20 cellular contexts compared by ENCODE assay signal in genomic region chr1:220807726-220808125, GRCh38. TPM values are rescaled to one million over a fixed set of nuclear protein-coding genes. Genes with fewer than 3 reads are reported as not detected.
DNase-seq lines count a peak whose midpoint lies in the region; ATAC-seq, FAIRE-seq and TF ChIP-seq lines count a peak whose summit lies in the region.
"Had no signal": no experiment of that assay in that cellular context is flagged by ENCODE, and none has a peak within 500 bp of the region (broad histone marks: within the 10 kb centered on the region; RNA-seq: fewer than 3 reads in every experiment).

No MANE protein-coding gene starts in this region.

- H3K27me3 ChIP-seq in mammary epithelial cell (ENCODE audit: insufficient read depth, low read length) (no peaks in the 10 kb centered on the region), muscle layer of colon (ENCODE audit: control insufficient read depth in 1 of 2, insufficient read depth in 2 of 2, low read length in 2 of 2) (no peaks in the 10 kb centered on the region), sigmoid colon (no peaks in the 10 kb centered on the region)
- H3K27me3 ChIP-seq: BLaER1 had no signal

- H3K27me3 Mint-ChIP-seq in MCF 10A (ENCODE audit: insufficient read depth, unreplicated experiment) = no peaks in the 10 kb centered on the region

- no peak for TF ChIP-seq POLR2A in sigmoid colon (IDR thresholded peaks at IDR 0.05)

- H3K4me3 ChIP-seq in mammary epithelial cell (replicated peaks in 1 of 3; ENCODE audit: insufficient read depth in 1 of 3, low read depth in 2 of 3, low read length in 3 of 3) (no peak overlapping the region), muscle layer of colon (ENCODE audit: low read depth in 1 of 2, low read length in 2 of 2) (no peak overlapping the region), sigmoid colon (no peak overlapping the region)
- H3K4me3 ChIP-seq: BLaER1 had no signal

- intact Hi-C loops in mammary epithelial cell (cut with micrococcal nuclease) = no loop called here
- intact Hi-C loops in MCF 10A (cut with micrococcal nuclease) = no loop called here
- intact Hi-C loops in sigmoid colon (cut with DNase I) = no loop called here

- DNase-seq in mammary epithelial cell (no peak), MCF 10A (ENCODE audit: unreplicated experiment) (no peak), sigmoid colon (no peak), RCC 7860 (ENCODE audit: low spot score) (no peak), NCI-H2171 (lab: John Stamatoyannopoulos, UW) (no peak)
- DNase-seq: 8988T; CD4-positive, alpha-beta memory T cell; DMS153; DMS79; GDM1; GOT3; H7; HFFc6 had no signal

- ATAC-seq in esophagus mucosa = no peak
- ATAC-seq: HCT116 had no signal

- H3K36me3 Mint-ChIP-seq in MCF 10A (ENCODE audit: insufficient read depth, unreplicated experiment) = no peaks in the 10 kb centered on the region
- H3K36me3 Mint-ChIP-seq: CD4-positive, alpha-beta memory T cell had no signal

- FAIRE-seq in RCC 7860 (lab: Jason Lieb, UNC) = no peak
- FAIRE-seq: GM12892 had no signal

- H3K27ac ChIP-seq in mammary epithelial cell (ENCODE audit: insufficient read depth, low read depth, low read length) (no peak overlapping the region), muscle layer of colon (ENCODE audit: low read depth, low read length) (peak overlapping the region; percentile 83), sigmoid colon (peak overlapping the region in 3 of 4 donors; percentile 64 to 77 (median 68))
- H3K27ac ChIP-seq: BLaER1 had no signal

- dilution Hi-C loops in mammary epithelial cell (cut with HindIII; ENCODE audit: low sequenced_read_pairs) = no loop called here

- H2AFZ ChIP-seq in mammary epithelial cell (ENCODE audit: low read depth, low read length) = peak overlapping the region; percentile 82

- no peak for TF ChIP-seq CTCF in mammary epithelial cell (conservative IDR thresholded peaks at IDR 0.05 in 1 of 2, IDR thresholded peaks at IDR 0.05 in 1 of 2; ENCODE audit: extremely low read depth in 1 of 2, insufficient read depth in 1 of 2, low read depth in 1 of 2, low read length in 2 of 2)
- TF ChIP-seq CTCF in MCF 10A (IDR thresholded peaks at IDR 0.05; ENCODE audit: unreplicated experiment) = no peak
- TF ChIP-seq CTCF in sigmoid colon (IDR thresholded peaks at IDR 0.05) = no peak

- no TSS peak for BruUV-seq in mammary epithelial cell (replicated peaks; lab: Mats Ljungman, UMichigan)
- no TSS peak for BruUV-seq in MCF 10A (replicated peaks; lab: Mats Ljungman, UMichigan)

- H3K36me3 ChIP-seq in mammary epithelial cell (ENCODE audit: insufficient read depth, low read length) (no peaks in the 10 kb centered on the region), muscle layer of colon (ENCODE audit: insufficient read depth, low read length) (no peaks in the 10 kb centered on the region), sigmoid colon (no peaks in the 10 kb centered on the region)
- H3K36me3 ChIP-seq: BLaER1 had no signal

- no peaks in the 10 kb centered on the region for H3K4me1 Mint-ChIP-seq in MCF 10A (ENCODE audit: insufficient read depth, unreplicated experiment)

- in situ Hi-C loops in mammary epithelial cell (cut with MboI; ENCODE audit: low sequenced_read_pairs in 2 of 2) = no loop called here

- POLR2A ChIA-PET in MCF 10A (lab: Yijun Ruan, JAX) = interaction anchor here (1.3 kb wide), 1 partner anchor 29 kb away, joined by 4 read pairs; no protein-coding TSS in a partner anchor

- CTCF ChIA-PET in mammary epithelial cell (lab: Charles Lee; ENCODE audit: low non-redundant PET) = no interaction called here
- CTCF ChIA-PET in MCF 10A (lab: Yijun Ruan, JAX) = interaction anchor here (0.6 to 3.0 kb wide), 19 partner anchors 8 to 1389 kb away, joined by 3 to 15 read pairs (median 5); no protein-coding TSS in a partner anchor

- H3K27ac Mint-ChIP-seq in MCF 10A (ENCODE audit: low read depth, unreplicated experiment) = no peak overlapping the region
- H3K27ac Mint-ChIP-seq: CD4-positive, alpha-beta memory T cell; HFFc6 had no signal

- H3K4me2 ChIP-seq in mammary epithelial cell (ENCODE audit: insufficient read depth, low read depth, low read length) = no peak overlapping the region
- H3K4me2 ChIP-seq: BLaER1 had no signal

- no peak overlapping the region for H3K4me3 Mint-ChIP-seq in MCF 10A (ENCODE audit: unreplicated experiment)
- H3K4me3 Mint-ChIP-seq: CD14-positive monocyte; CD4-positive, alpha-beta memory T cell; HFFc6 had no signal

- H3K9ac ChIP-seq in mammary epithelial cell (ENCODE audit: insufficient read depth, low read length) (no peak overlapping the region), muscle layer of colon (ENCODE audit: low read length) (no peak overlapping the region)
- H3K9ac ChIP-seq: BLaER1 had no signal

- no peak for TF ChIP-seq EP300 in sigmoid colon (IDR thresholded peaks at IDR 0.05)

- no peaks in the 10 kb centered on the region for H3K9me3 Mint-ChIP-seq in MCF 10A (ENCODE audit: unreplicated experiment)
- H3K9me3 Mint-ChIP-seq: CD4-positive, alpha-beta memory T cell; HFFc6 had no signal

- H3K4me1 ChIP-seq in mammary epithelial cell (ENCODE audit: insufficient read depth, low read length) (peaks cover 15% of the 10 kb centered on the region), muscle layer of colon (ENCODE audit: insufficient read depth, low read length) (peaks cover 63% of the 10 kb centered on the region), sigmoid colon (peaks cover 0 to 68% (median 64%) of the 10 kb centered on the region in 4 donors)

- WGBS in mammary epithelial cell (ENCODE audit: low coverage, missing lambda C conversion rate) = 85% methylated on average over 6 of the region's 6 CpGs
- WGBS in sigmoid colon, 2 donors = 84 to 88% methylated on average over 6 of the region's 6 CpGs

- no peaks in the 10 kb centered on the region for H4K20me1 ChIP-seq in mammary epithelial cell (ENCODE audit: insufficient read depth, low read length)
- H4K20me1 ChIP-seq: BLaER1 had no signal

- no peaks in the 10 kb centered on the region for H3K79me2 ChIP-seq in mammary epithelial cell (ENCODE audit: insufficient read depth, low read length)

- H3K9me3 ChIP-seq in mammary epithelial cell (replicated peaks; ENCODE audit: insufficient read depth, low read length) = no peaks in the 10 kb centered on the region
- H3K9me3 ChIP-seq in muscle layer of colon (ENCODE audit: low read length) = no peaks in the 10 kb centered on the region
- H3K9me3 ChIP-seq in sigmoid colon = no peaks in the 10 kb centered on the region

RNA-seq across cellular contexts. Expression of gene MTARC1, which starts 21.0 kb away (rescaled TPM):
- total RNA-seq in mammary epithelial cell = 1 to 10 TPM in 1 of 2 donors, under 1 TPM in 1; 0.61 to 1.2 TPM
- polyA plus RNA-seq in mammary epithelial cell = 1.8 TPM
- polyA minus RNA-seq in mammary epithelial cell = not detected
- 0.96 and 1.5 TPM in 2 replicates for total RNA-seq in MCF 10A (2022)
- 10 to 100 TPM in 2 of 4 donors, 1 to 10 TPM in 2; 5.3 to 13.2 (median 8.6) TPM for total RNA-seq in sigmoid colon
- 10 to 100 TPM in 2 of 3 donors, 1 to 10 TPM in 1; 8.6 to 31.4 (median 15.6) TPM for polyA plus RNA-seq in sigmoid colon
- 6.1 TPM for total RNA-seq in esophagus mucosa
- total RNA-seq: CD4-positive, alpha-beta memory T cell had no signal
- polyA plus RNA-seq: CD4-positive, alpha-beta memory T cell had no signal

RNA-seq across cellular contexts. Expression of gene MTARC2, which starts 59.6 kb away (rescaled TPM):
- total RNA-seq in mammary epithelial cell (1 to 10 TPM; 3.7 to 4.8 TPM), MCF 10A (2022) (3.6 and 5.2 TPM in 2 replicates), sigmoid colon (10 to 100 TPM; 11.4 to 22.7 (median 18.8) TPM), esophagus mucosa (3.0 TPM)
- polyA plus RNA-seq in mammary epithelial cell (2.1 TPM), sigmoid colon (10 to 100 TPM in 1 of 3 donors, 1 to 10 TPM in 2; 4.8 to 11.9 (median 6.0) TPM)
- polyA minus RNA-seq in mammary epithelial cell = 4.4 TPM
- total RNA-seq: A673; CD4-positive, alpha-beta memory T cell had no signal
